In the genomic region with DNA sequence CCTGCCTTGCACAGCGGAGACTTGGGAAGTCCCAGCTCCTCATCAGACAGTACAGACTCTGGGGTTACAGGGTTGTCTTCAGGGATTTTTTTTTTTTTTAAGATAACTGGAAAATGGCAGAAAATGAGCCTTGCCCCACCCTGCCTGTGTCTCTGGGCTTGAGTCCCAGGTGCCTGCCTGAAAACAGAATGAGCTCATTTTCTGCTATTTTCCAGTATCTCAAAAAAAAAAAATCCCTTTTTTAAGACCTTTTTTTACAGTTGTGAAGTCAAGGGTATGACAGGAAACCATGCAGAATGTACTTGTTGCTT, we compare ENCODE assay signal across 13 cellular contexts. TPM values are rescaled to one million over a fixed set of nuclear protein-coding genes. Genes with fewer than 3 reads are reported as not detected.
DNase-seq lines count a peak whose midpoint lies in the region; ATAC-seq and TF ChIP-seq lines count a peak whose summit lies in the region.
"Had no signal": no experiment of that assay in that cellular context is flagged by ENCODE, and none has a peak within 500 bp of the region (broad histone marks: within the 10 kb centered on the region; RNA-seq: fewer than 3 reads in every experiment).

No MANE protein-coding gene starts in this region.

- H3K9me2 ChIP-seq in neural cell (ENCODE audit: insufficient read depth, low read length) (no peaks in the 10 kb centered on the region), hepatocyte (replicated peaks; ENCODE audit: insufficient read depth) (no peaks in the 10 kb centered on the region)

- H3K36me3 ChIP-seq in neural cell (ENCODE audit: insufficient read depth, low read length), result no peaks in the 10 kb centered on the region
- peaks cover 0 to 71% (median 0%) of the 10 kb centered on the region in 3 experiments for H3K36me3 ChIP-seq in naive thymus-derived CD4-positive, alpha-beta T cell (ENCODE audit: control insufficient read depth in 2 of 3, insufficient read depth in 3 of 3, low read length in 3 of 3)
- no peaks in the 10 kb centered on the region for H3K36me3 ChIP-seq in hepatocyte (replicated peaks; ENCODE audit: insufficient read depth, low read depth)

- intact Hi-C loops in activated B cell treated with CpG ODN at 0.5 μM for 24 hours (cut with micrococcal nuclease), result no loop called here
- intact Hi-C loops in naive thymus-derived CD4-positive, alpha-beta T cell (cut with micrococcal nuclease), result no loop called here

- H3K27me3 ChIP-seq in neural cell (ENCODE audit: insufficient read depth, low read depth, low read length) (no peaks in the 10 kb centered on the region), hepatocyte (no peaks in the 10 kb centered on the region)
- H3K27me3 ChIP-seq in naive thymus-derived CD4-positive, alpha-beta T cell (ENCODE audit: control insufficient read depth in 2 of 2, insufficient read depth in 2 of 2, low read length in 2 of 2), result no peaks in the 10 kb centered on the region

- ATAC-seq in GM19324 (IDR thresholded peaks at IDR 0.05; ENCODE audit: low FRiP score, unreplicated experiment) (peak; percentile 3), activated B cell treated with CpG ODN at 0.5 μM for 24 hours (ENCODE audit: low read depth) (peak; percentile 8)
- no peak for ATAC-seq in naive thymus-derived CD4-positive, alpha-beta T cell

- H2AFZ ChIP-seq in neural cell (ENCODE audit: low read depth, low read length) (no peak overlapping the region), hepatocyte (no peak overlapping the region)

- no peaks in the 10 kb centered on the region for H3K9me3 Mint-ChIP-seq in activated B cell treated with CpG ODN at 0.5 μM for 24 hours
- H3K9me3 Mint-ChIP-seq in naive thymus-derived CD4-positive, alpha-beta T cell, result no peaks in the 10 kb centered on the region
- no peaks in the 10 kb centered on the region for H3K9me3 Mint-ChIP-seq in activated naive CD8-positive, alpha-beta T cell treated with anti-CD3 and anti-CD28 coated beads for 36 hours
- H3K9me3 Mint-ChIP-seq: activated CD4-positive, alpha-beta T cell treated with anti-CD3 and anti-CD28 coated beads, Interleukin-2, amount 10 ng/mL, durations not matched to agents 7 days and 5 days; nephron had no signal

- no peaks in the 10 kb centered on the region for H3F3A ChIP-seq in neural cell (ENCODE audit: insufficient read depth, low read length, poor library complexity, severe bottlenecking)

- H3K27me3 Mint-ChIP-seq in activated B cell treated with CpG ODN at 0.5 μM for 24 hours, result no peaks in the 10 kb centered on the region
- no peaks in the 10 kb centered on the region for H3K27me3 Mint-ChIP-seq in naive thymus-derived CD4-positive, alpha-beta T cell
- no peaks in the 10 kb centered on the region for H3K27me3 Mint-ChIP-seq in activated naive CD8-positive, alpha-beta T cell treated with anti-CD3 and anti-CD28 coated beads for 36 hours
- H3K27me3 Mint-ChIP-seq: activated CD4-positive, alpha-beta T cell treated with anti-CD3 and anti-CD28 coated beads, Interleukin-2, amount 10 ng/mL, durations not matched to agents 7 days and 5 days had no signal

- no peak for TF ChIP-seq EP300 in neural cell (conservative IDR thresholded peaks at IDR 0.05; ENCODE audit: poor library complexity, severe bottlenecking)

- H3K27ac Mint-ChIP-seq in activated B cell treated with CpG ODN at 0.5 μM for 24 hours, result no peak overlapping the region
- no peak overlapping the region for H3K27ac Mint-ChIP-seq in naive thymus-derived CD4-positive, alpha-beta T cell
- no peak overlapping the region for H3K27ac Mint-ChIP-seq in activated naive CD8-positive, alpha-beta T cell treated with anti-CD3 and anti-CD28 coated beads for 36 hours
- H3K27ac Mint-ChIP-seq: activated CD4-positive, alpha-beta T cell treated with anti-CD3 and anti-CD28 coated beads, Interleukin-2, amount 10 ng/mL, durations not matched to agents 7 days and 5 days; nephron had no signal

- H4K20me1 ChIP-seq in neural cell (ENCODE audit: insufficient read depth) (no peaks in the 10 kb centered on the region), hepatocyte (ENCODE audit: insufficient read depth, poor library complexity, severe bottlenecking) (peaks cover 16% of the 10 kb centered on the region)

- H3K4me3 ChIP-seq in neural cell (ENCODE audit: low read length), result no peak overlapping the region
- no peak overlapping the region for H3K4me3 ChIP-seq in naive thymus-derived CD4-positive, alpha-beta T cell (ENCODE audit: low read length)
- no peak overlapping the region for H3K4me3 ChIP-seq in hepatocyte

- TF ChIP-seq CTCF in 22Rv1 (IDR thresholded peaks at IDR 0.05) (peak; percentile 67), activated B cell treated with CpG ODN at 0.5 μM for 24 hours (IDR thresholded peaks at IDR 0.05) (no peak), neural cell (IDR thresholded peaks at IDR 0.05; ENCODE audit: poor library complexity, severe bottlenecking) (no peak), hepatocyte (IDR thresholded peaks at IDR 0.05; ENCODE audit: poor library complexity) (no peak)

- H3K4me1 Mint-ChIP-seq in activated B cell treated with CpG ODN at 0.5 μM for 24 hours, result peaks cover 39% of the 10 kb centered on the region
- H3K4me1 Mint-ChIP-seq in naive thymus-derived CD4-positive, alpha-beta T cell, result peaks cover 0 to 23% (median 16%) of the 10 kb centered on the region in 7 donors
- H3K4me1 Mint-ChIP-seq in activated naive CD8-positive, alpha-beta T cell treated with anti-CD3 and anti-CD28 coated beads for 36 hours, result peaks cover 2% of the 10 kb centered on the region

- H3K4me2 ChIP-seq in neural cell (ENCODE audit: low read length), result no peak overlapping the region
- H3K4me2 ChIP-seq in hepatocyte, result no peak overlapping the region

- CTCF ChIA-PET in activated B cell treated with CpG ODN at 0.5 μM for 24 hours (lab: Charles Lee), result interaction anchor here (0.7 to 12.2 kb wide), 22 partner anchors 8 to 439 kb away, joined by 3 to 224 read pairs (median 3); a partner anchor contains a TSS
- CTCF ChIA-PET in naive thymus-derived CD4-positive, alpha-beta T cell (lab: Charles Lee), result interaction anchor here (0.6 to 10.0 kb wide), 19 partner anchors 10 to 1021 kb away, joined by 3 to 189 read pairs (median 5); a partner anchor contains a TSS

- TF ChIP-seq RAD21 in neural cell (conservative IDR thresholded peaks at IDR 0.05), result no peak

- POLR2A ChIA-PET in activated B cell treated with CpG ODN at 0.5 μM for 24 hours (lab: Charles Lee), result interaction anchor here (0.6 to 1.2 kb wide), 5 partner anchors 153 to 178 kb away, joined by 3 to 7 read pairs (median 3); no protein-coding TSS in a partner anchor
- POLR2A ChIA-PET in naive thymus-derived CD4-positive, alpha-beta T cell (lab: Charles Lee), result interaction anchor here (1.0 to 1.8 kb wide), 3 partner anchors 10 to 179 kb away, joined by 3 to 6 read pairs (median 4); no protein-coding TSS in a partner anchor

- H3K79me2 ChIP-seq in neural cell (replicated peaks; ENCODE audit: insufficient read depth, low read length) (no peaks in the 10 kb centered on the region), hepatocyte (peaks cover 47% of the 10 kb centered on the region)

- no peak overlapping the region for H3K9ac ChIP-seq in neural cell (ENCODE audit: low read length)

- no peak overlapping the region for H3K4me3 Mint-ChIP-seq in activated B cell treated with CpG ODN at 0.5 μM for 24 hours
- H3K4me3 Mint-ChIP-seq in naive thymus-derived CD4-positive, alpha-beta T cell, result no peak overlapping the region
- no peak overlapping the region for H3K4me3 Mint-ChIP-seq in activated naive CD8-positive, alpha-beta T cell treated with anti-CD3 and anti-CD28 coated beads for 36 hours
- H3K4me3 Mint-ChIP-seq: activated CD4-positive, alpha-beta T cell treated with anti-CD3 and anti-CD28 coated beads, Interleukin-2, amount 10 ng/mL, durations not matched to agents 7 days and 5 days; nephron had no signal

- WGBS in hepatocyte (ENCODE audit: low lambda C conversion rate, missing lambda C conversion rate), result 13% methylated on average over 1 of the region's 1 CpG

- no peaks in the 10 kb centered on the region for H3K9me3 ChIP-seq in neural cell (ENCODE audit: low read length)
- H3K9me3 ChIP-seq in naive thymus-derived CD4-positive, alpha-beta T cell (ENCODE audit: control insufficient read depth in 2 of 3, low read length in 3 of 3), result no peaks in the 10 kb centered on the region
- no peaks in the 10 kb centered on the region for H3K9me3 ChIP-seq in hepatocyte (ENCODE audit: low read depth)

- DNase-seq in activated B cell treated with CpG ODN at 0.5 μM for 24 hours, result no peak
- no peak for DNase-seq in naive thymus-derived CD4-positive, alpha-beta T cell
- DNase-seq in hepatocyte (ENCODE audit: low spot score), result no peak
- no peak for DNase-seq in activated naive CD8-positive, alpha-beta T cell treated with anti-CD3 and anti-CD28 coated beads for 36 hours
- DNase-seq in activated naive CD4-positive, alpha-beta T cell (lab: John Stamatoyannopoulos, UW), result no peak
- DNase-seq: COR-L47, NCI-H1092, NCI-H2081 treated with DMSO at 0.1 percent for 48 hours had no signal

- H3K27ac ChIP-seq in 22Rv1 (no peak overlapping the region), neural cell (ENCODE audit: low read length) (no peak overlapping the region), hepatocyte (no peak overlapping the region)
- H3K27ac ChIP-seq in naive thymus-derived CD4-positive, alpha-beta T cell (ENCODE audit: low read depth, low read length), result no peak overlapping the region

- H3K36me3 Mint-ChIP-seq in activated B cell treated with CpG ODN at 0.5 μM for 24 hours (ENCODE audit: low read depth), result peaks cover 44% of the 10 kb centered on the region
- peaks cover 0 to 4% (median 2%) of the 10 kb centered on the region in 5 donors for H3K36me3 Mint-ChIP-seq in naive thymus-derived CD4-positive, alpha-beta T cell
- peaks cover 6% of the 10 kb centered on the region for H3K36me3 Mint-ChIP-seq in activated naive CD8-positive, alpha-beta T cell treated with anti-CD3 and anti-CD28 coated beads for 36 hours

- H3K4me1 ChIP-seq in naive thymus-derived CD4-positive, alpha-beta T cell (ENCODE audit: control insufficient read depth in 2 of 2, insufficient read depth in 2 of 2, low read length in 2 of 2), result peaks cover 6 to 8% of the 10 kb centered on the region in 2 donors
- peaks cover 4% of the 10 kb centered on the region for H3K4me1 ChIP-seq in hepatocyte (ENCODE audit: insufficient read depth)

RNA-seq across cellular contexts. Expression of a gene that starts 10.1 kb away (rescaled TPM):
- total RNA-seq in activated B cell treated with CpG ODN at 0.5 μM for 24 hours (26.0 and 34.7 TPM in 2 replicates), hepatocyte (11.5 and 16.3 TPM in 2 replicates)
- polyA plus RNA-seq in neural cell (15.4 and 23.2 TPM in 2 replicates), hepatocyte (33.2 and 37.2 TPM in 2 replicates)
- 10.1 and 16.8 TPM in 2 replicates for polyA minus RNA-seq in neural cell
- total RNA-seq in naive thymus-derived CD4-positive, alpha-beta T cell, result 10 to 100 TPM; 17.8 to 46.4 (median 20.6) TPM
- 10 to 100 TPM; 13.2 to 14.9 TPM for polyA plus RNA-seq in naive thymus-derived CD4-positive, alpha-beta T cell
- 10 to 100 TPM; 85.9 to 93.6 TPM for total RNA-seq in activated naive CD8-positive, alpha-beta T cell treated with anti-CD3 and anti-CD28 coated beads for 36 hours

RNA-seq across cellular contexts. Expression of a gene that starts 29.3 kb away (rescaled TPM):
- total RNA-seq in activated B cell treated with CpG ODN at 0.5 μM for 24 hours (124 and 131 TPM in 2 replicates), hepatocyte (1.6 and 3.8 TPM in 2 replicates)
- polyA plus RNA-seq in neural cell (not detected in 2 replicates), hepatocyte (3.8 and 4.2 TPM in 2 replicates)
- polyA minus RNA-seq in neural cell, result not detected in 2 replicates
- total RNA-seq in naive thymus-derived CD4-positive, alpha-beta T cell, result 100 to 1,000 TPM; 280 to 877 (median 371) TPM
- polyA plus RNA-seq in naive thymus-derived CD4-positive, alpha-beta T cell, result 100 to 1,000 TPM; 459 to 768 TPM
- total RNA-seq in activated naive CD8-positive, alpha-beta T cell treated with anti-CD3 and anti-CD28 coated beads for 36 hours, result 100 to 1,000 TPM; 223 to 234 TPM

Comparison
In these comparisons a context has a peak if more than half of its experiments do, and no peak if none do; other contexts are left out.
1. RNA of a gene that starts 29.3 kb away (total RNA-seq): 280 to 877 TPM in naive thymus-derived CD4-positive, alpha-beta T cell, 223 to 234 TPM in activated naive CD8-positive, alpha-beta T cell treated with anti-CD3 and anti-CD28 coated beads for 36 hours and 124 to 131 TPM in activated B cell treated with CpG ODN at 0.5 μM for 24 hours; 1.6 to 3.8 TPM in hepatocyte; every median in the first group is over 10 times any median in the second.